ENCODE assay signal across 7 cellular contexts in genomic region chr17:27569257-27569722, GRCh38.
DNase-seq lines count a peak whose midpoint lies in the region; FAIRE-seq and TF ChIP-seq lines count a peak whose summit lies in the region.

No MANE protein-coding gene starts in this region.

- no peaks in the 10 kb centered on the region for H3K9me3 ChIP-seq in esophagus muscularis mucosa

- H3K36me3 ChIP-seq in esophagus muscularis mucosa = no peaks in the 10 kb centered on the region

- POLR2A ChIA-PET in activated CD4-positive, alpha-beta memory T cell treated with anti-CD3 and anti-CD28 coated beads for 36 hours (lab: Charles Lee) = interaction anchor here (0.6 kb wide), 1 partner anchor 25 kb away, joined by 3 read pairs; no protein-coding TSS in a partner anchor

- no peak overlapping the region for H3K27ac ChIP-seq in esophagus muscularis mucosa (replicated peaks in 1 of 4)

- intact Hi-C loops in activated CD4-positive, alpha-beta memory T cell treated with anti-CD3 and anti-CD28 coated beads for 36 hours (cut with micrococcal nuclease) = loop anchor here (1.0 kb wide), 2 partner anchors 9 to 31 kb away; no protein-coding TSS in a partner anchor
- intact Hi-C loops in esophagus muscularis mucosa (cut with DNase I) = no loop called here

- H3K4me3 Mint-ChIP-seq in activated CD4-positive, alpha-beta memory T cell treated with anti-CD3 and anti-CD28 coated beads for 36 hours = no peak overlapping the region

- peaks cover 4% of the 10 kb centered on the region for H3K36me3 Mint-ChIP-seq in activated CD4-positive, alpha-beta memory T cell treated with anti-CD3 and anti-CD28 coated beads for 36 hours

- DNase-seq in HuH-7 (ENCODE audit: low spot score) (peak; percentile 45), esophagus muscularis mucosa (ENCODE audit: extremely low spot score) (no peak), retinal pigment epithelial cell (ENCODE audit: low read depth) (no peak), mesenteric fat pad (ENCODE audit: low spot score) (no peak), RCC 7860 (ENCODE audit: low spot score) (no peak)
- DNase-seq in activated CD4-positive, alpha-beta memory T cell treated with anti-CD3 and anti-CD28 coated beads for 36 hours = peak; percentile 85

- peaks cover 14 to 46% (median 40%) of the 10 kb centered on the region in 4 donors for H3K4me1 ChIP-seq in esophagus muscularis mucosa

- FAIRE-seq in RCC 7860 (lab: Jason Lieb, UNC) = no peak

- H3K27ac Mint-ChIP-seq in activated CD4-positive, alpha-beta memory T cell treated with anti-CD3 and anti-CD28 coated beads for 36 hours = no peak overlapping the region

- TF ChIP-seq POLR2A in esophagus muscularis mucosa (IDR thresholded peaks at IDR 0.05; ENCODE audit: low read depth) = no peak

- no peaks in the 10 kb centered on the region for H3K9me3 Mint-ChIP-seq in activated CD4-positive, alpha-beta memory T cell treated with anti-CD3 and anti-CD28 coated beads for 36 hours

- no peaks in the 10 kb centered on the region for H3K27me3 Mint-ChIP-seq in activated CD4-positive, alpha-beta memory T cell treated with anti-CD3 and anti-CD28 coated beads for 36 hours

- peaks cover 71% of the 10 kb centered on the region for H3K4me1 Mint-ChIP-seq in activated CD4-positive, alpha-beta memory T cell treated with anti-CD3 and anti-CD28 coated beads for 36 hours (ENCODE audit: low read depth)

- 94% methylated on average over 6 of the region's 6 CpGs for WGBS in esophagus muscularis mucosa

- TF ChIP-seq CTCF in GM12875 (IDR thresholded peaks at IDR 0.05; ENCODE audit: borderline replicate concordance, insufficient read depth, low read depth, low read length) (peak; percentile 81), esophagus muscularis mucosa (IDR thresholded peaks at IDR 0.05) (peak in 2 of 3 experiments; percentile 15 to 36), retinal pigment epithelial cell (conservative IDR thresholded peaks at IDR 0.05; ENCODE audit: low read depth, low read length) (peak; percentile 87)

- H3K4me3 ChIP-seq in GM12875 (ENCODE audit: low read depth, low read length) (no peak overlapping the region), esophagus muscularis mucosa (no peak overlapping the region), retinal pigment epithelial cell (ENCODE audit: low read length) (no peak overlapping the region)

- H3K27me3 ChIP-seq in esophagus muscularis mucosa = no peaks in the 10 kb centered on the region

- TF ChIP-seq EP300 in esophagus muscularis mucosa (IDR thresholded peaks at IDR 0.05) = no peak

- CTCF ChIA-PET in activated CD4-positive, alpha-beta memory T cell treated with anti-CD3 and anti-CD28 coated beads for 36 hours (lab: Charles Lee) = interaction anchor here (0.8 to 7.0 kb wide), 9 partner anchors 9 to 333 kb away, joined by 3 to 51 read pairs (median 4); partner anchors contain the start of gene KSR1

Comparison
In these comparisons a context has a peak if more than half of its experiments do, and no peak if none do; other contexts are left out.
1. CTCF ChIP-seq: peak in every context shown above with its lines; median percentile 87 in retinal pigment epithelial cell; 81 in GM12875; 26 in esophagus muscularis mucosa.
2. DNase-seq: peak in HuH-7 (single experiment) and activated CD4-positive, alpha-beta memory T cell treated with anti-CD3 and anti-CD28 coated beads for 36 hours (single experiment); none in esophagus muscularis mucosa (single experiment), retinal pigment epithelial cell (single experiment), mesenteric fat pad (single experiment) and RCC 7860 (single experiment).